8 cellular contexts compared by ENCODE assay signal in the genomic region with DNA sequence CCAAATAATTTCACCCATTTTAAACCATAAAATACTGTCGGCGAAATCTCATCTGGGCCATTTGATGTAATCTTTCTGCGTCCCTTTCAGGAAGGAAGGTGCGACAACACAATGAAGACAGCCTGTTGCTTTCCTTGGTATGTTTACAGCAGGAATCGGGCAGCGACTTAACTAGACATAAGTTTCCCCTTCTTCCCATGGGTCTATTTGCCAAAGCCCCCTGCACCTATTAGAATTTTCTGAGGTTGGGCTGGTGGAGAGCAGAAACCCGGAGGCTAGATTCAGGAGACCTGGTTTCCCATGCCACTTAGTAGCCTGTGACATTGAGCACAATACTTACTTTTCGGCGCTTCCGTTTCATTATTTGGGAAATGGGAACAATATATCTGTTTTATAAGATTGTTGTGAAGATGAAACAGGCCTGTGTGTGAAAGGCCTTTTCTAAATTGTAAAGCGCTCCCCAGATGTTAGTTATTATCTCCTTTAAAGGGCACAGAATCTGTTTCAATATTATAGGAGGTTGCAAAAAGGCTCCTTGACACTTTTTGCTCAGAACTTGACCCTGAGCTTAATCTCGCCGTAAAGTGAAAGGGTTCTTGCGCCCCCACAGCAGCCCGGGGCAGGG. TPM values are rescaled to one million over a fixed set of nuclear protein-coding genes. Genes with fewer than 3 reads are reported as not detected.
DNase-seq lines count a peak whose midpoint lies in the region; ATAC-seq, FAIRE-seq and TF ChIP-seq lines count a peak whose summit lies in the region.

No MANE protein-coding gene starts in this region.

- H3K9me3 ChIP-seq in Loucy (ENCODE audit: insufficient read depth, low read depth, low read length) (no peaks in the 10 kb centered on the region), K562 (replicated peaks; ENCODE audit: control insufficient read depth, insufficient read depth, low read depth, low read length) (no peaks in the 10 kb centered on the region), tibial nerve (no peaks in the 10 kb centered on the region)

- POLR2A ChIA-PET in K562 (lab: Yijun Ruan, JAX) = interaction anchor here (0.6 to 4.8 kb wide), 12 partner anchors 10 to 151 kb away, joined by 3 to 36 read pairs (median 4); no protein-coding TSS in a partner anchor

- H2AFZ ChIP-seq in Loucy (ENCODE audit: low read length) (peak overlapping the region; percentile 91), K562 (ENCODE audit: low read depth, low read length) (peak overlapping the region; percentile 90)

- 1% methylated on average over 14 of the region's 15 CpGs for WGBS in K562 (ENCODE audit: insufficient coverage, low coverage, missing lambda C conversion rate)
- WGBS in lower leg skin, 2 donors = 4 to 5% methylated on average over 15 of the region's 15 CpGs
- WGBS in tibial nerve, 2 donors = 10 to 19% methylated on average over 14 to 15 of the region's 15 CpGs

- peak overlapping the region; percentile 78 for H3K9ac ChIP-seq in Loucy (ENCODE audit: low read depth, low read length, poor library complexity, severe bottlenecking)
- peak overlapping the region; percentile 87 for H3K9ac ChIP-seq in K562 (ENCODE audit: insufficient read depth in 1 of 2, low read depth in 2 of 2, low read length in 2 of 2)

- ATAC-seq in K562 (no peak), GM18519 (IDR thresholded peaks at IDR 0.05; ENCODE audit: low FRiP score, unreplicated experiment) (no peak), HG03039 (IDR thresholded peaks at IDR 0.05; ENCODE audit: unreplicated experiment) (no peak)

- in situ Hi-C loops in K562 (cut with MboI) = no loop called here

- TSS peak; percentile 81 for BruUV-seq in K562 (replicated peaks; lab: Mats Ljungman, UMichigan)

- H3K79me2 ChIP-seq in Loucy (ENCODE audit: insufficient read depth, low read length) (peaks cover 45% of the 10 kb centered on the region), K562 (ENCODE audit: control insufficient read depth, insufficient read depth, low read length) (peaks cover 55% of the 10 kb centered on the region)

- H3K4me2 ChIP-seq in Loucy (ENCODE audit: low read depth, low read length, poor library complexity, severe bottlenecking) (peak overlapping the region; percentile 70), K562 (ENCODE audit: insufficient read depth, low read length) (peak overlapping the region; percentile 90)

- peak in 1 of 4 experiments; percentile 40 for DNase-seq in K562 (ENCODE audit: extremely low read depth in 1 of 4, low spot score in 3 of 4)
- DNase-seq in lower leg skin (ENCODE audit: low spot score in 2 of 2) = peak; percentile 14 to 71
- DNase-seq in tibial nerve (ENCODE audit: low spot score in 2 of 2) = peak in 1 of 2 donors; percentile 12
- DNase-seq in NCI-H146 treated with DMSO at 0.1 percent for 48 hours (lab: John Stamatoyannopoulos, UW; ENCODE audit: unreplicated experiment) = no peak

- H3K4me1 ChIP-seq in Loucy (ENCODE audit: insufficient read depth, low read length, poor library complexity, severe bottlenecking) (peaks cover 29% of the 10 kb centered on the region), K562 (replicated peaks in 1 of 2; ENCODE audit: control insufficient read depth in 2 of 2, insufficient read depth in 2 of 2, low read length in 2 of 2) (peaks cover 5 to 10% of the 10 kb centered on the region in 2 experiments; a peak in 4 of 5 replicates), tibial nerve (peaks cover 0 to 38% (median 13%) of the 10 kb centered on the region in 4 donors)

- H3K4me3 ChIP-seq in Loucy (ENCODE audit: low read length, poor library complexity, severe bottlenecking) (peak overlapping the region; percentile 78), K562 (peak overlapping the region; percentile 76), lower leg skin (ENCODE audit: low read depth, poor library complexity, severe bottlenecking) (peak overlapping the region; percentile 88), tibial nerve (peak overlapping the region; percentile 47 to 85 (median 80))

- TF ChIP-seq RAD21 in K562 (CRISPR knock-in tag; conservative IDR thresholded peaks at IDR 0.05 in 1 of 2, IDR thresholded peaks at IDR 0.05 in 1 of 2) = no peak

- H4K20me1 ChIP-seq in Loucy (ENCODE audit: insufficient read depth, low read length, poor library complexity, severe bottlenecking) (peaks cover 7% of the 10 kb centered on the region), K562 (replicated peaks; ENCODE audit: control insufficient read depth, insufficient read depth, low read length) (no peaks in the 10 kb centered on the region; the same call in 1 of the 2 replicates)

- peak; percentile 84 for FAIRE-seq in K562 (lab: Jason Lieb, UNC)

- no peak for TF ChIP-seq EP300 in K562 (IDR thresholded peaks at IDR 0.05; ENCODE audit: low read length)
- TF ChIP-seq EP300 in tibial nerve (IDR thresholded peaks at IDR 0.05) = peak in 1 of 2 donors; percentile 37

- CTCF ChIA-PET in K562 (lab: Yijun Ruan, JAX; ENCODE audit: low intra/inter-chr PET ratio) = interaction anchor here (0.9 kb wide), 1 partner anchor 158 kb away, joined by 4 read pairs; no protein-coding TSS in a partner anchor

- TF ChIP-seq CTCF in C4-2B (conservative IDR thresholded peaks at IDR 0.05) (no peak), Loucy (conservative IDR thresholded peaks at IDR 0.05; ENCODE audit: low read length) (no peak), K562 (IDR thresholded peaks at IDR 0.05 in 2 of 3, conservative IDR thresholded peaks at IDR 0.05 in 1 of 3; ENCODE audit: insufficient read depth in 2 of 3, low read depth in 1 of 3, low read length in 3 of 3) (no peak), lower leg skin (IDR thresholded peaks at IDR 0.05) (no peak), tibial nerve (IDR thresholded peaks at IDR 0.05) (no peak)

- H3K27me3 ChIP-seq in Loucy (ENCODE audit: insufficient read depth, low read length, poor library complexity, severe bottlenecking) (no peaks in the 10 kb centered on the region), K562 (ENCODE audit: control insufficient read depth in 2 of 2, insufficient read depth in 2 of 2, low read length in 2 of 2) (no peaks in the 10 kb centered on the region), tibial nerve (no peaks in the 10 kb centered on the region)

- H3K27ac ChIP-seq in C4-2B (peak overlapping the region; percentile 90), K562 (ENCODE audit: extremely low read depth, low read depth, low read length) (peak overlapping the region; percentile 87), tibial nerve (peak overlapping the region; percentile 80 to 93 (median 93))

- no peaks in the 10 kb centered on the region for H3K36me3 ChIP-seq in Loucy (ENCODE audit: insufficient read depth, low read length)
- H3K36me3 ChIP-seq in K562 (ENCODE audit: control insufficient read depth, insufficient read depth, low read length) = no peaks in the 10 kb centered on the region
- peaks cover 0 to 15% (median 2%) of the 10 kb centered on the region in 3 donors for H3K36me3 ChIP-seq in tibial nerve

- no peaks in the 10 kb centered on the region for H3F3A ChIP-seq in Loucy (ENCODE audit: low read depth)

- no peaks in the 10 kb centered on the region for H3K9me2 ChIP-seq in Loucy (replicated peaks; ENCODE audit: low read depth, low read length)

- no peaks in the 10 kb centered on the region for H3K9me1 ChIP-seq in K562 (ENCODE audit: control insufficient read depth, insufficient read depth, low read length)

- intact Hi-C loops in K562 (cut with micrococcal nuclease) (loop anchor here (1.0 to 2.0 kb wide), 2 partner anchors 12 to 73 kb away; no protein-coding TSS in a partner anchor), lower leg skin (cut with DNase I; ENCODE audit: low total_unique reads) (no loop called here)

- TF ChIP-seq POLR2A in K562 (conservative IDR thresholded peaks at IDR 0.05) (peak; percentile 79), lower leg skin (IDR thresholded peaks at IDR 0.05) (no peak), tibial nerve (IDR thresholded peaks at IDR 0.05) (no peak)

RNA-seq across cellular contexts. Expression of a gene that starts 0.6 kb away (rescaled TPM):
- 144 and 172 TPM in 2 replicates for total RNA-seq in K562 (2011; cell fraction: chromatin; rRNA removed; ENCODE audit: low replicate concordance)
- 34.5 and 40.9 TPM in 2 replicates for total RNA-seq in K562 (2011; cell fraction: nucleolus; rRNA removed)
- 54.2 and 74.1 TPM in 2 replicates for total RNA-seq in K562 (2011; cell fraction: nucleoplasm; rRNA removed)
- total RNA-seq in K562 (2014; rRNA removed) (16.9 and 17.1 TPM in 2 replicates), K562 (2014; rRNA removed; fragmentation: Illumina TruSeq; extraction: Trizol) (19.0 and 21.2 TPM in 2 replicates), K562 (2015; rRNA removed; fragmentation: Illumina TruSeq; extraction: Trizol) (17.8 and 20.7 TPM in 2 replicates), K562 (2021) (46.2 and 47.5 TPM in 2 replicates), lower leg skin (100 to 1,000 TPM in 1 of 4 donors, 10 to 100 TPM in 3; 58.1 to 107 (median 71.2) TPM), tibial nerve (100 to 1,000 TPM; 105 to 152 (median 111) TPM)
- polyA plus RNA-seq in K562 (2011; rRNA removed) (17.2 and 17.7 TPM in 2 replicates), K562 (2014; fragmentation: Illumina TruSeq; extraction: Trizol) (29.5 and 31.9 TPM in 2 replicates), K562 (2014; fragmentation: Nextera tagmentation; extraction: Ambion mirVana) (1 to 10 TPM; 4.1 to 9.9 TPM), K562 (2014; rRNA removed) (15.2 and 15.3 TPM in 2 replicates)
- 9.4 and 16.2 TPM in 2 replicates for polyA plus RNA-seq in K562 (2011; cell fraction: cytosol; rRNA removed)
- 37.1 and 55.1 TPM in 2 replicates for polyA plus RNA-seq in K562 (2011; cell fraction: nucleus; rRNA removed)
- polyA plus RNA-seq in K562 (2012) = 12.9 and 15.0 TPM in 2 replicates
- 71.7 and 90.0 TPM in 2 replicates for polyA minus RNA-seq in K562 (2011; rRNA and poly(A)+ RNA removed)
- 28.2 and 30.6 TPM in 2 replicates for polyA minus RNA-seq in K562 (2011; cell fraction: cytosol; rRNA and poly(A)+ RNA removed)
- 35.0 and 70.0 TPM in 2 replicates for polyA minus RNA-seq in K562 (2011; cell fraction: nucleus; rRNA and poly(A)+ RNA removed)

RNA-seq across cellular contexts. Expression of a gene that starts 42.0 kb away (rescaled TPM):
- not detected in 2 replicates for total RNA-seq in K562 (2011; cell fraction: chromatin; rRNA removed; ENCODE audit: low replicate concordance)
- not detected in 2 replicates for total RNA-seq in K562 (2011; cell fraction: nucleolus; rRNA removed)
- not detected in 2 replicates for total RNA-seq in K562 (2011; cell fraction: nucleoplasm; rRNA removed)
- 0.14 TPM in 1 of 2 replicates, not detected in the other for total RNA-seq in K562 (2014; rRNA removed)
- total RNA-seq in K562 (2014; rRNA removed; fragmentation: Illumina TruSeq; extraction: Trizol) = not detected in 2 replicates
- total RNA-seq in K562 (2015; rRNA removed; fragmentation: Illumina TruSeq; extraction: Trizol) = not detected in 2 replicates
- total RNA-seq in K562 (2021) = not detected in 2 replicates
- polyA plus RNA-seq in K562 (2011; rRNA removed) = 0.17 TPM in 1 of 2 replicates, not detected in the other
- polyA plus RNA-seq in K562 (2011; cell fraction: cytosol; rRNA removed) = 0.13 and 0.27 TPM in 2 replicates
- 0.45 and 0.48 TPM in 2 replicates for polyA plus RNA-seq in K562 (2011; cell fraction: nucleus; rRNA removed)
- polyA plus RNA-seq in K562 (2012) = 0.05 and 0.22 TPM in 2 replicates
- 0.45 TPM in 1 of 2 replicates, not detected in the other for polyA plus RNA-seq in K562 (2014; fragmentation: Illumina TruSeq; extraction: Trizol)
- under 1 TPM in 1 of 2 experiments, not detected in 1; 0.23 TPM for polyA plus RNA-seq in K562 (2014; fragmentation: Nextera tagmentation; extraction: Ambion mirVana)
- polyA plus RNA-seq in K562 (2014; rRNA removed) = not detected in 2 replicates
- not detected in 2 replicates for polyA minus RNA-seq in K562 (2011; rRNA and poly(A)+ RNA removed)
- polyA minus RNA-seq in K562 (2011; cell fraction: cytosol; rRNA and poly(A)+ RNA removed) = not detected in 2 replicates
- polyA minus RNA-seq in K562 (2011; cell fraction: nucleus; rRNA and poly(A)+ RNA removed) = not detected in 2 replicates
- 1 to 10 TPM in 3 of 4 donors, not detected in 1; 2.8 to 4.7 (median 3.4) TPM for total RNA-seq in lower leg skin
- total RNA-seq in tibial nerve = 1 to 10 TPM in 3 of 4 donors, under 1 TPM in 1; 0.66 to 5.3 (median 3.4) TPM
